In genomic region chr12:56152132-56152755, GRCh38 we compare ENCODE assay signal across 1 cellular context.
TF ChIP-seq lines count a peak whose summit lies in the region.

MYL6B (plus strand) TSS chr12:56152587; CDS start chr12:56153919, 1,332 bp downstream.

TF ChIP-seq in K562, 482 proteins besides CTCF, POLR2A, EP300 and RAD21 (continued from another document and continues in another):
- TF ChIP-seq ZBTB5 (IDR thresholded peaks at IDR 0.05), result no peak
- TF ChIP-seq CAMTA2 (CRISPR knock-in tag; conservative IDR thresholded peaks at IDR 0.05), result no peak
- TF ChIP-seq ZNF764 (CRISPR knock-in tag; IDR thresholded peaks at IDR 0.05; ENCODE audit: low read depth), result no peak
- TF ChIP-seq ZBTB49 (CRISPR knock-in tag; IDR thresholded peaks at IDR 0.05; ENCODE audit: borderline replicate concordance), result no peak
- TF ChIP-seq ERF (CRISPR knock-in tag; IDR thresholded peaks at IDR 0.05), result 0 out of 2 replicates have a peak, but pooled peaks have one; percentile 26
- TF ChIP-seq RBM34 (IDR thresholded peaks at IDR 0.05; ENCODE audit: borderline replicate concordance, insufficient read depth, low read length), result no peak
- peak; percentile 65 for TF ChIP-seq PML (IDR thresholded peaks at IDR 0.05; ENCODE audit: low read length)
- TF ChIP-seq MAZ (CRISPR knock-in tag; conservative IDR thresholded peaks at IDR 0.05 in 1 of 2, IDR thresholded peaks at IDR 0.05 in 1 of 2), result peak; percentile 66 to 77
- TF ChIP-seq ZBTB8A (IDR thresholded peaks at IDR 0.05; ENCODE audit: partially characterized antibody), result no peak
- peak; percentile 83; the same call in 1 of the 2 replicates for TF ChIP-seq GTF2E2 (tag; IDR thresholded peaks at IDR 0.05)
- no peak for TF ChIP-seq ZNF12 (CRISPR knock-in tag; IDR thresholded peaks at IDR 0.05)
- 0 out of 2 replicates have a peak, but pooled peaks have one; percentile 32 for TF ChIP-seq DPF2 (IDR thresholded peaks at IDR 0.05)
- TF ChIP-seq CBFB (CRISPR knock-in tag; IDR thresholded peaks at IDR 0.05), result no peak
- TF ChIP-seq JUN (IDR thresholded peaks at IDR 0.05; ENCODE audit: borderline replicate concordance, low read depth, low read length), result peak; percentile 78; the same call in 1 of the 2 replicates
- TF ChIP-seq JUN (CRISPR knock-in tag; IDR thresholded peaks at IDR 0.05; ENCODE audit: borderline replicate concordance), result no peak
- TF ChIP-seq, protein P1, sequence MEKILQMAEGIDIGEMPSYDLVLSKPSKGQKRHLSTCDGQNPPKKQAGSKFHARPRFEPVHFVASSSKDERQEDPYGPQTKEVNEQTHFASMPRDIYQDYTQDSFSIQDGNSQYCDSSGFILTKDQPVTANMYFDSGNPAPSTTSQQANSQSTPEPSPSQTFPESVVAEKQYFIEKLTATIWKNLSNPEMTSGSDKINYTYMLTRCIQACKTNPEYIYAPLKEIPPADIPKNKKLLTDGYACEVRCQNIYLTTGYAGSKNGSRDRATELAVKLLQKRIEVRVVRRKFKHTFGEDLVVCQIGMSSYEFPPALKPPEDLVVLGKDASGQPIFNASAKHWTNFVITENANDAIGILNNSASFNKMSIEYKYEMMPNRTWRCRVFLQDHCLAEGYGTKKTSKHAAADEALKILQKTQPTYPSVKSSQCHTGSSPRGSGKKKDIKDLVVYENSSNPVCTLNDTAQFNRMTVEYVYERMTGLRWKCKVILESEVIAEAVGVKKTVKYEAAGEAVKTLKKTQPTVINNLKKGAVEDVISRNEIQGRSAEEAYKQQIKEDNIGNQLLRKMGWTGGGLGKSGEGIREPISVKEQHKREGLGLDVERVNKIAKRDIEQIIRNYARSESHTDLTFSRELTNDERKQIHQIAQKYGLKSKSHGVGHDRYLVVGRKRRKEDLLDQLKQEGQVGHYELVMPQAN (IDR thresholded peaks at IDR 0.05; ENCODE audit: borderline replicate concordance), result peak; percentile 50; the same call in 1 of the 2 replicates
- TF ChIP-seq ZNF239 (CRISPR knock-in tag; IDR thresholded peaks at IDR 0.05), result no peak; the same call in 1 of the 2 replicates
- no peak for TF ChIP-seq RFX1 (IDR thresholded peaks at IDR 0.05)
- TF ChIP-seq, protein P2, sequence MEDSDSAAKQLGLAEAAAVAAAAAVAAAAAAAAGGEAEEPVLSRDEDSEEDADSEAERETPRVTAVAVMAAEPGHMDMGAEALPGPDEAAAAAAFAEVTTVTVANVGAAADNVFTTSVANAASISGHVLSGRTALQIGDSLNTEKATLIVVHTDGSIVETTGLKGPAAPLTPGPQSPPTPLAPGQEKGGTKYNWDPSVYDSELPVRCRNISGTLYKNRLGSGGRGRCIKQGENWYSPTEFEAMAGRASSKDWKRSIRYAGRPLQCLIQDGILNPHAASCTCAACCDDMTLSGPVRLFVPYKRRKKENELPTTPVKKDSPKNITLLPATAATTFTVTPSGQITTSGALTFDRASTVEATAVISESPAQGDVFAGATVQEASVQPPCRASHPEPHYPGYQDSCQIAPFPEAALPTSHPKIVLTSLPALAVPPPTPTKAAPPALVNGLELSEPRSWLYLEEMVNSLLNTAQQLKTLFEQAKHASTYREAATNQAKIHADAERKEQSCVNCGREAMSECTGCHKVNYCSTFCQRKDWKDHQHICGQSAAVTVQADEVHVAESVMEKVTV (CRISPR knock-in tag; IDR thresholded peaks at IDR 0.05), result no peak
- peak; percentile 86 for TF ChIP-seq NR2C2 (CRISPR knock-in tag; IDR thresholded peaks at IDR 0.05)
- peak; percentile 97 for TF ChIP-seq NR2C2 (tag; IDR thresholded peaks at IDR 0.05)
- TF ChIP-seq CXXC5 (CRISPR knock-in tag; IDR thresholded peaks at IDR 0.05), result peak; percentile 84
- no peak for TF ChIP-seq EZH2 (IDR thresholded peaks at IDR 0.05; ENCODE audit: borderline replicate concordance, low read depth, low read length)
- no peak for TF ChIP-seq ZFP30 (CRISPR knock-in tag; IDR thresholded peaks at IDR 0.05; ENCODE audit: borderline replicate concordance)
- peak; percentile 30 for TF ChIP-seq SMAD1 (IDR thresholded peaks at IDR 0.05; ENCODE audit: low read depth, low read length, partially characterized antibody)
- TF ChIP-seq CREB5 (CRISPR knock-in tag; IDR thresholded peaks at IDR 0.05), result no peak
- peak; percentile 88 for TF ChIP-seq POLR2H (tag; IDR thresholded peaks at IDR 0.05; ENCODE audit: low read depth)
- peak; percentile 91 for TF ChIP-seq FOSL1 (tag; conservative IDR thresholded peaks at IDR 0.05)
- TF ChIP-seq, protein P3, sequence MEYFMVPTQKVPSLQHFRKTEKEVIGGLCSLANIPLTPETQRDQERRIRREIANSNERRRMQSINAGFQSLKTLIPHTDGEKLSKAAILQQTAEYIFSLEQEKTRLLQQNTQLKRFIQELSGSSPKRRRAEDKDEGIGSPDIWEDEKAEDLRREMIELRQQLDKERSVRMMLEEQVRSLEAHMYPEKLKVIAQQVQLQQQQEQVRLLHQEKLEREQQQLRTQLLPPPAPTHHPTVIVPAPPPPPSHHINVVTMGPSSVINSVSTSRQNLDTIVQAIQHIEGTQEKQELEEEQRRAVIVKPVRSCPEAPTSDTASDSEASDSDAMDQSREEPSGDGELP (CRISPR knock-in tag; IDR thresholded peaks at IDR 0.05; ENCODE audit: borderline replicate concordance), result peak; percentile 70
- TF ChIP-seq XRCC3 (IDR thresholded peaks at IDR 0.05), result no peak
- peak; percentile 31 for TF ChIP-seq NFIC (IDR thresholded peaks at IDR 0.05)
- no peak for TF ChIP-seq ZNF174 (CRISPR knock-in tag; IDR thresholded peaks at IDR 0.05)
- TF ChIP-seq CHD2 (IDR thresholded peaks at IDR 0.05; ENCODE audit: low read depth, low read length), result peak; percentile 79
- TF ChIP-seq BDP1 (IDR thresholded peaks at IDR 0.05; ENCODE audit: insufficient read depth, insufficient read length), result no peak
- TF ChIP-seq MYC (IDR thresholded peaks at IDR 0.05; ENCODE audit: low read depth, low read length), result peak; percentile 88
- TF ChIP-seq MYC (CRISPR knock-in tag; IDR thresholded peaks at IDR 0.05; ENCODE audit: borderline replicate concordance, low read depth), result no peak
- TF ChIP-seq HINFP (tag; conservative IDR thresholded peaks at IDR 0.05; ENCODE audit: low read depth), result no peak
- TF ChIP-seq, protein P4, sequence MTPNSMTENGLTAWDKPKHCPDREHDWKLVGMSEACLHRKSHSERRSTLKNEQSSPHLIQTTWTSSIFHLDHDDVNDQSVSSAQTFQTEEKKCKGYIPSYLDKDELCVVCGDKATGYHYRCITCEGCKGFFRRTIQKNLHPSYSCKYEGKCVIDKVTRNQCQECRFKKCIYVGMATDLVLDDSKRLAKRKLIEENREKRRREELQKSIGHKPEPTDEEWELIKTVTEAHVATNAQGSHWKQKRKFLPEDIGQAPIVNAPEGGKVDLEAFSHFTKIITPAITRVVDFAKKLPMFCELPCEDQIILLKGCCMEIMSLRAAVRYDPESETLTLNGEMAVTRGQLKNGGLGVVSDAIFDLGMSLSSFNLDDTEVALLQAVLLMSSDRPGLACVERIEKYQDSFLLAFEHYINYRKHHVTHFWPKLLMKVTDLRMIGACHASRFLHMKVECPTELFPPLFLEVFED (CRISPR knock-in tag; conservative IDR thresholded peaks at IDR 0.05), result no peak
- TF ChIP-seq, protein P5, sequence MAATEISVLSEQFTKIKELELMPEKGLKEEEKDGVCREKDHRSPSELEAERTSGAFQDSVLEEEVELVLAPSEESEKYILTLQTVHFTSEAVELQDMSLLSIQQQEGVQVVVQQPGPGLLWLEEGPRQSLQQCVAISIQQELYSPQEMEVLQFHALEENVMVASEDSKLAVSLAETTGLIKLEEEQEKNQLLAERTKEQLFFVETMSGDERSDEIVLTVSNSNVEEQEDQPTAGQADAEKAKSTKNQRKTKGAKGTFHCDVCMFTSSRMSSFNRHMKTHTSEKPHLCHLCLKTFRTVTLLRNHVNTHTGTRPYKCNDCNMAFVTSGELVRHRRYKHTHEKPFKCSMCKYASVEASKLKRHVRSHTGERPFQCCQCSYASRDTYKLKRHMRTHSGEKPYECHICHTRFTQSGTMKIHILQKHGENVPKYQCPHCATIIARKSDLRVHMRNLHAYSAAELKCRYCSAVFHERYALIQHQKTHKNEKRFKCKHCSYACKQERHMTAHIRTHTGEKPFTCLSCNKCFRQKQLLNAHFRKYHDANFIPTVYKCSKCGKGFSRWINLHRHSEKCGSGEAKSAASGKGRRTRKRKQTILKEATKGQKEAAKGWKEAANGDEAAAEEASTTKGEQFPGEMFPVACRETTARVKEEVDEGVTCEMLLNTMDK (IDR thresholded peaks at IDR 0.05; ENCODE audit: borderline replicate concordance, insufficient read depth, low read depth, low read length, poor library complexity, severe bottlenecking), result no peak
- no peak for TF ChIP-seq SREBF2 (CRISPR knock-in tag; IDR thresholded peaks at IDR 0.05)
